In genomic region chr15:78841307-78841706, GRCh38 we compare ENCODE assay signal across 25 cellular contexts. TPM values are rescaled to one million over a fixed set of nuclear protein-coding genes. Genes with fewer than 3 reads are reported as not detected.
A peak's percentile ranks its signal among the peaks of the same experiment; 100 is the strongest.
DNase-seq lines count a peak whose midpoint lies in the region; ATAC-seq and TF ChIP-seq lines count a peak whose summit lies in the region.
"Had no signal": no experiment of that assay in that cellular context is flagged by ENCODE, and none has a peak within 500 bp of the region (broad histone marks: within the 10 kb centered on the region; RNA-seq: fewer than 3 reads in every experiment).

No MANE protein-coding gene starts in this region.

- no peak for TF ChIP-seq CTCF in endodermal cell (conservative IDR thresholded peaks at IDR 0.05)

- peak overlapping the region; percentile 52 for H3K27ac Mint-ChIP-seq in activated CD4-positive, alpha-beta T cell treated with anti-CD3 and anti-CD28 coated beads, Interleukin-2, amount 10 ng/mL, durations not matched to agents 24 days and 14 days
- H3K27ac Mint-ChIP-seq in endodermal cell = no peak overlapping the region
- peak overlapping the region; percentile 29 for H3K27ac Mint-ChIP-seq in stimulated activated effector memory CD8-positive, alpha-beta T cell treated with anti-CD3 and anti-CD28 coated beads, Interleukin-12 subunit alpha, Interleukin-12 subunit beta, amount 100 ng/mL, for 72 hours
- H3K27ac Mint-ChIP-seq: activated naive CD4-positive, alpha-beta T cell treated with anti-CD3 and anti-CD28 coated beads, Interleukin-2, amount 10 ng/mL, durations not matched to agents 7 days and 5 days; T-helper 1 cell treated with Interleukin-12 subunit alpha and Interleukin-12 subunit beta and Interleukin-4 antibody, amounts not matched to agents 30 μg/mL and 1 μg/mL, for 36 hours had no signal

- ATAC-seq in stimulated activated effector memory CD8-positive, alpha-beta T cell treated with anti-CD3 and anti-CD28 coated beads, Interleukin-12 subunit alpha, Interleukin-12 subunit beta, amount 100 ng/mL, for 72 hours = no peak
- ATAC-seq in GM18511 (IDR thresholded peaks at IDR 0.05; ENCODE audit: unreplicated experiment) = no peak
- ATAC-seq: left lobe of liver had no signal

- peaks cover 7% of the 10 kb centered on the region for H3K4me1 Mint-ChIP-seq in activated CD4-positive, alpha-beta T cell treated with anti-CD3 and anti-CD28 coated beads, Interleukin-2, amount 10 ng/mL, durations not matched to agents 24 days and 14 days
- H3K4me1 Mint-ChIP-seq in endodermal cell = no peaks in the 10 kb centered on the region
- H3K4me1 Mint-ChIP-seq in stimulated activated effector memory CD8-positive, alpha-beta T cell treated with anti-CD3 and anti-CD28 coated beads, Interleukin-12 subunit alpha, Interleukin-12 subunit beta, amount 100 ng/mL, for 72 hours = no peaks in the 10 kb centered on the region
- H3K4me1 Mint-ChIP-seq: activated naive CD4-positive, alpha-beta T cell treated with anti-CD3 and anti-CD28 coated beads, Interleukin-2, amount 10 ng/mL, durations not matched to agents 7 days and 5 days had no signal

- no peaks in the 10 kb centered on the region for H3K4me1 ChIP-seq in endodermal cell (ENCODE audit: control insufficient read depth, insufficient read depth, low read length)
- H3K4me1 ChIP-seq: SJCRH30, uterus had no signal

- H3K27me3 ChIP-seq in endodermal cell (ENCODE audit: control insufficient read depth, insufficient read depth, low read length, poor library complexity, severe bottlenecking) = no peaks in the 10 kb centered on the region
- H3K27me3 ChIP-seq: MG63, SJCRH30, spleen, uterus had no signal

- 75 to 100% methylated on average over 2 to 3 of the region's 3 CpGs for WGBS in endodermal cell (ENCODE audit: insufficient coverage in 1 of 2, insufficient read length in 1 of 2), 2 experiments

- peaks cover 5% of the 10 kb centered on the region for H3K27me3 Mint-ChIP-seq in activated CD4-positive, alpha-beta T cell treated with anti-CD3 and anti-CD28 coated beads, Interleukin-2, amount 10 ng/mL, durations not matched to agents 24 days and 14 days
- no peaks in the 10 kb centered on the region for H3K27me3 Mint-ChIP-seq in endodermal cell (ENCODE audit: insufficient read depth)
- H3K27me3 Mint-ChIP-seq: B cell had no signal

- intact Hi-C loops in activated CD4-positive, alpha-beta T cell treated with anti-CD3 and anti-CD28 coated beads, Interleukin-2, amount 10 ng/mL, durations not matched to agents 24 days and 14 days (cut with micrococcal nuclease) = no loop called here

- H3K27ac ChIP-seq in endodermal cell (ENCODE audit: low read depth, low read length) = peak overlapping the region; percentile 24
- H3K27ac ChIP-seq: 22Rv1, PC-9, SJCRH30, spleen, uterus, WERI-Rb-1 had no signal

- no peak for DNase-seq in activated CD4-positive, alpha-beta T cell treated with anti-CD3 and anti-CD28 coated beads, Interleukin-2, amount 10 ng/mL, durations not matched to agents 24 days and 14 days
- no peak for DNase-seq in activated CD4-positive, alpha-beta T cell treated with anti-CD3 and anti-CD28 coated beads for 48 hours
- DNase-seq in RPMI7951 (ENCODE audit: low read depth) (peak; percentile 46), endodermal cell (no peak), iPS-NIHi7 (ENCODE audit: extremely low spot score) (no peak), RKO (ENCODE audit: low spot score) (no peak)
- DNase-seq in stimulated activated effector memory CD8-positive, alpha-beta T cell treated with anti-CD3 and anti-CD28 coated beads, Interleukin-12 subunit alpha, Interleukin-12 subunit beta, amount 100 ng/mL, for 72 hours (ENCODE audit: low spot score in 2 of 2) = no peak
- DNase-seq: activated CD4-positive, alpha-beta T cell treated with anti-CD3 and anti-CD28 coated beads, Interleukin-2, amount 50 U/mL, for 48 hours; activated naive CD4-positive, alpha-beta T cell treated with anti-CD3 and anti-CD28 coated beads, Interleukin-2, amount 10 ng/mL, durations not matched to agents 7 days and 5 days; head of caudate nucleus; NCI-H1417 treated with DMSO at 0.1 percent for 48 hours; stimulated activated CD4-positive, alpha-beta T cell treated with anti-CD3 and anti-CD28 coated beads, Interleukin-4, amount 100 ng/mL, for 24 hours; uterus; WERI-Rb-1 had no signal

- no peaks in the 10 kb centered on the region for H3K36me3 Mint-ChIP-seq in activated CD4-positive, alpha-beta T cell treated with anti-CD3 and anti-CD28 coated beads, Interleukin-2, amount 10 ng/mL, durations not matched to agents 24 days and 14 days (ENCODE audit: low read depth)
- H3K36me3 Mint-ChIP-seq in endodermal cell (ENCODE audit: low read depth) = no peaks in the 10 kb centered on the region
- H3K36me3 Mint-ChIP-seq in stimulated activated effector memory CD8-positive, alpha-beta T cell treated with anti-CD3 and anti-CD28 coated beads, Interleukin-12 subunit alpha, Interleukin-12 subunit beta, amount 100 ng/mL, for 72 hours = no peaks in the 10 kb centered on the region
- H3K36me3 Mint-ChIP-seq: activated naive CD4-positive, alpha-beta T cell treated with anti-CD3 and anti-CD28 coated beads, Interleukin-2, amount 10 ng/mL, durations not matched to agents 7 days and 5 days had no signal

- no peaks in the 10 kb centered on the region for H3K9me3 Mint-ChIP-seq in activated CD4-positive, alpha-beta T cell treated with anti-CD3 and anti-CD28 coated beads, Interleukin-2, amount 10 ng/mL, durations not matched to agents 24 days and 14 days
- H3K9me3 Mint-ChIP-seq in endodermal cell = no peaks in the 10 kb centered on the region
- no peaks in the 10 kb centered on the region for H3K9me3 Mint-ChIP-seq in stimulated activated effector memory CD8-positive, alpha-beta T cell treated with anti-CD3 and anti-CD28 coated beads, Interleukin-12 subunit alpha, Interleukin-12 subunit beta, amount 100 ng/mL, for 72 hours
- H3K9me3 Mint-ChIP-seq: activated naive CD4-positive, alpha-beta T cell treated with anti-CD3 and anti-CD28 coated beads, Interleukin-2, amount 10 ng/mL, durations not matched to agents 7 days and 5 days; neural crest cell; T-helper 1 cell treated with Interleukin-12 subunit alpha and Interleukin-12 subunit beta and Interleukin-4 antibody, amounts not matched to agents 30 μg/mL and 1 μg/mL, for 36 hours had no signal

- H3K4me3 Mint-ChIP-seq in activated CD4-positive, alpha-beta T cell treated with anti-CD3 and anti-CD28 coated beads, Interleukin-2, amount 10 ng/mL, durations not matched to agents 24 days and 14 days = no peak overlapping the region
- H3K4me3 Mint-ChIP-seq in endodermal cell = no peak overlapping the region
- no peak overlapping the region for H3K4me3 Mint-ChIP-seq in stimulated activated effector memory CD8-positive, alpha-beta T cell treated with anti-CD3 and anti-CD28 coated beads, Interleukin-12 subunit alpha, Interleukin-12 subunit beta, amount 100 ng/mL, for 72 hours
- H3K4me3 Mint-ChIP-seq: activated naive CD4-positive, alpha-beta T cell treated with anti-CD3 and anti-CD28 coated beads, Interleukin-2, amount 10 ng/mL, durations not matched to agents 7 days and 5 days; B cell; neural crest cell; T-helper 1 cell treated with Interleukin-12 subunit alpha and Interleukin-12 subunit beta and Interleukin-4 antibody, amounts not matched to agents 30 μg/mL and 1 μg/mL, for 36 hours had no signal

- no peak overlapping the region for H3K9ac ChIP-seq in endodermal cell (ENCODE audit: extremely low read depth, low read length, poor library complexity, severe bottlenecking)

- no peaks in the 10 kb centered on the region for H3K9me3 ChIP-seq in endodermal cell (ENCODE audit: control insufficient read depth, low read length)
- H3K9me3 ChIP-seq: MG63, SJCRH30, spleen, uterus had no signal

- no peaks in the 10 kb centered on the region for H3K36me3 ChIP-seq in endodermal cell (ENCODE audit: control insufficient read depth, insufficient read depth, low read length)
- H3K36me3 ChIP-seq: MG63, SJCRH30, spleen, uterus, WERI-Rb-1 had no signal

- no peak overlapping the region for H3K4me3 ChIP-seq in endodermal cell (ENCODE audit: low read length)
- H3K4me3 ChIP-seq: MG63, PC-9, SJCRH30, spleen, uterus had no signal

RNA-seq across cellular contexts. Expression of gene ADAMTS7, which starts 30.0 kb away (rescaled TPM):
- 1.3 TPM in 2 replicates for total RNA-seq in activated CD4-positive, alpha-beta T cell treated with anti-CD3 and anti-CD28 coated beads, Interleukin-2, amount 10 ng/mL, durations not matched to agents 24 days and 14 days
- total RNA-seq in RPMI7951 (2014; rRNA removed; shearing (Covaris generic)) = 6.8 and 9.7 TPM in 2 replicates
- 10 to 100 TPM; 55.8 to 67.1 TPM for total RNA-seq in endodermal cell
- 58.8 TPM for polyA plus RNA-seq in endodermal cell (2013, experiment 1 of 2)
- 53.4 TPM for polyA plus RNA-seq in endodermal cell (2013, experiment 2 of 2)
- total RNA-seq: mononuclear cell had no signal

RNA-seq across cellular contexts. Expression of gene MORF4L1, which starts 31.4 kb away (rescaled TPM):
- 280 and 289 TPM in 2 replicates for total RNA-seq in activated CD4-positive, alpha-beta T cell treated with anti-CD3 and anti-CD28 coated beads, Interleukin-2, amount 10 ng/mL, durations not matched to agents 24 days and 14 days
- 354 and 358 TPM in 2 replicates for total RNA-seq in RPMI7951 (2014; rRNA removed; shearing (Covaris generic))
- 100 to 1,000 TPM; 457 to 505 TPM for total RNA-seq in endodermal cell
- polyA plus RNA-seq in endodermal cell (2013, experiment 1 of 2) = 438 TPM
- 420 TPM for polyA plus RNA-seq in endodermal cell (2013, experiment 2 of 2)
